Comparison of ENCODE assay signal across 1 cellular context in genomic region chr3:142434503-142434902, GRCh38.
A peak's percentile ranks its signal among the peaks of the same experiment; 100 is the strongest.
TF ChIP-seq lines count a peak whose summit lies in the region.

No MANE protein-coding gene starts in this region.

TF ChIP-seq in HepG2, 621 proteins besides CTCF, POLR2A, EP300 and RAD21 (continued from another document):
- TF ChIP-seq ARID5B (CRISPR knock-in tag; IDR thresholded peaks at IDR 0.05) = peak; percentile 68
- TF ChIP-seq FOXP4 (CRISPR knock-in tag; IDR thresholded peaks at IDR 0.05) = 0 out of 2 replicates have a peak, but pooled peaks have one; percentile 19
- TF ChIP-seq ATF4 (CRISPR knock-in tag; IDR thresholded peaks at IDR 0.05) = peak in 1 of 2 experiments; percentile 69; a peak in 2 of 4 replicates
- TF ChIP-seq FOSL2 (CRISPR knock-in tag; IDR thresholded peaks at IDR 0.05) = 0 out of 2 replicates have a peak, but pooled peaks have one; percentile 21
- TF ChIP-seq CREM (IDR thresholded peaks at IDR 0.05) = peak; percentile 28; the same call in 1 of the 2 replicates
- TF ChIP-seq CREM (CRISPR knock-in tag; IDR thresholded peaks at IDR 0.05) = no peak
- no peak for TF ChIP-seq SOX13 (IDR thresholded peaks at IDR 0.05)
- TF ChIP-seq SOX13 (CRISPR knock-in tag; conservative IDR thresholded peaks at IDR 0.05 in 1 of 2, IDR thresholded peaks at IDR 0.05 in 1 of 2) = peak in 1 of 2 experiments; percentile 86; a peak in 2 of 4 replicates
- 0 out of 2 replicates have a peak, but pooled peaks have one; percentile 23 for TF ChIP-seq PAXIP1 (CRISPR knock-in tag; conservative IDR thresholded peaks at IDR 0.05)
- 0 out of 2 replicates have a peak, but pooled peaks have one; percentile 15 for TF ChIP-seq HNF4G (IDR thresholded peaks at IDR 0.05; ENCODE audit: borderline replicate concordance, low read depth, low read length)
- no peak for TF ChIP-seq HNF4G (CRISPR knock-in tag; IDR thresholded peaks at IDR 0.05; ENCODE audit: borderline replicate concordance, low read depth)
- TF ChIP-seq CEBPB (IDR thresholded peaks at IDR 0.05; ENCODE audit: borderline replicate concordance, low read depth, low read length) = peak; percentile 83
- no peak for TF ChIP-seq ZNF343 (CRISPR knock-in tag; IDR thresholded peaks at IDR 0.05)
- TF ChIP-seq SOX5 (CRISPR knock-in tag; IDR thresholded peaks at IDR 0.05; ENCODE audit: borderline replicate concordance) = peak; percentile 67; the same call in 1 of the 2 replicates
- TF ChIP-seq SOX6 (IDR thresholded peaks at IDR 0.05) = no peak
- peak; percentile 83 for TF ChIP-seq SOX6 (CRISPR knock-in tag; IDR thresholded peaks at IDR 0.05)
- peak; percentile 14; the same call in 1 of the 2 replicates for TF ChIP-seq ATF7 (IDR thresholded peaks at IDR 0.05)
- TF ChIP-seq ATF7 (CRISPR knock-in tag; IDR thresholded peaks at IDR 0.05) = no peak
